In the genomic region with DNA sequence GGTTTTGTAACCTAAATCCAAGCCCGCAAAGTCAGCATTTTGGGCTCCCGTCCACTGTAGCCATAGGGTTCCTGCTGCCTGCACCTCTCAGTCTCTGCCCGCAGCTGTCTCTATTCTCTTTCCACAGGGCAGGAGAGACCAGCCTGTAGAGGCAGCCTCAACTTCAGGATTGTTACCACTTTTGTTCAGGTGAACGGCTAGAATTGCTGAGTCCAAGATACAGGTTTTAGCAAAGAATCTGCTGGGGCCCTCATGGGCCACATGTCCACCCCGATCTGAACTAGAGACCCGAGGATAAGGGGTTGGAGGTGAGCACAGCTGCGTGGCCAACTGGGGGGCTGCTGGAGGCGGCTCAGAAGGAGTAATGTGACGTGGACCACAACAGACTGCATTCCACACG, we compare ENCODE assay signal across 20 cellular contexts.
DNase-seq lines count a peak whose midpoint lies in the region; ATAC-seq, FAIRE-seq and TF ChIP-seq lines count a peak whose summit lies in the region.
"Had no signal": no experiment of that assay in that cellular context is flagged by ENCODE, and none has a peak within 500 bp of the region (broad histone marks: within the 10 kb centered on the region; RNA-seq: fewer than 3 reads in every experiment).

No MANE protein-coding gene starts in this region.

- POLR2A ChIA-PET in HepG2 (lab: Yijun Ruan, JAX) (no interaction called here), IMR-90 (lab: Charles Lee; ENCODE audit: unreplicated experiment) (no interaction called here)

- TF ChIP-seq POLR2A in HepG2 (IDR thresholded peaks at IDR 0.05; ENCODE audit: insufficient read depth in 1 of 2, low read depth in 2 of 2, low read length in 2 of 2) = no peak
- no peak for TF ChIP-seq POLR2A in right lobe of liver (IDR thresholded peaks at IDR 0.05)
- TF ChIP-seq POLR2A in IMR-90 (IDR thresholded peaks at IDR 0.05; ENCODE audit: low read depth, low read length) = no peak
- no peak for TF ChIP-seq POLR2A in erythroblast (IDR thresholded peaks at IDR 0.05; ENCODE audit: low read length)

- no peak for FAIRE-seq in HepG2 (lab: Jason Lieb, UNC)
- FAIRE-seq: G401.6, GM12892 had no signal

- dilution Hi-C loops in IMR-90 (cut with HindIII; ENCODE audit: low sequenced_read_pairs, unreplicated experiment) = no loop called here

- H3K9me3 Mint-ChIP-seq in HFFc6 = peaks cover 30% of the 10 kb centered on the region

- no peaks in the 10 kb centered on the region; the same call in 1 of the 2 replicates for H3K36me3 Mint-ChIP-seq in HFFc6 (ENCODE audit: low read depth)
- H3K36me3 Mint-ChIP-seq: CD4-positive, alpha-beta memory T cell had no signal

- CTCF ChIA-PET in HepG2 (lab: Yijun Ruan, JAX; ENCODE audit: low intra/inter-chr PET ratio, low total read pairs) (no interaction called here), IMR-90 (lab: Yijun Ruan, JAX) (interaction anchor here (0.7 kb wide), 1 partner anchor 19 kb away, joined by 8 read pairs; no protein-coding TSS in a partner anchor)

- H3K79me1 ChIP-seq in IMR-90 (ENCODE audit: low read depth in 1 of 2, low read length in 2 of 2) (peaks cover 0 to 3% of the 10 kb centered on the region in 2 experiments; a peak in 1 of 4 replicates), trophoblast cell (ENCODE audit: low read length) (no peaks in the 10 kb centered on the region)

- TF ChIP-seq RAD21 in HepG2 (CRISPR knock-in tag; IDR thresholded peaks at IDR 0.05) (no peak), IMR-90 (IDR thresholded peaks at IDR 0.05; ENCODE audit: low read length) (no peak)

- no peak overlapping the region for H3K18ac ChIP-seq in IMR-90 (ENCODE audit: low read depth, low read length)
- H3K18ac ChIP-seq in trophoblast cell (ENCODE audit: low read length) = no peak overlapping the region

- ATAC-seq in HepG2 (0 out of 3 replicates have a peak, but pooled peaks have one; percentile 26), right lobe of liver (no peak), IMR-90 (ENCODE audit: low read depth) (no peak)

- H3K4me1 ChIP-seq in HepG2 (ENCODE audit: insufficient read depth, low read length) = no peaks in the 10 kb centered on the region
- no peaks in the 10 kb centered on the region for H3K4me1 ChIP-seq in right lobe of liver
- H3K4me1 ChIP-seq in IMR-90 (ENCODE audit: control insufficient read depth, insufficient read depth, low read length) = no peaks in the 10 kb centered on the region
- H3K4me1 ChIP-seq in trophoblast cell (ENCODE audit: control insufficient read depth in 1 of 2, insufficient read depth in 2 of 2, low read length in 2 of 2) = peaks cover 0 to 4% of the 10 kb centered on the region in 2 experiments

- H3K23ac ChIP-seq in IMR-90 (ENCODE audit: low read depth, low read length) (no peak overlapping the region), trophoblast cell (ENCODE audit: low read length) (no peak overlapping the region)

- peaks cover 2% of the 10 kb centered on the region; the same call in 1 of the 2 replicates for H3K9me1 ChIP-seq in IMR-90 (ENCODE audit: insufficient read depth, low read length)

- peaks cover 0 to 2% of the 10 kb centered on the region in 2 experiments; a peak in 1 of 5 replicates for H3K27me3 ChIP-seq in HepG2 (ENCODE audit: control insufficient read depth in 1 of 2, insufficient read depth in 2 of 2, low read length in 2 of 2)
- no peaks in the 10 kb centered on the region for H3K27me3 ChIP-seq in right lobe of liver
- H3K27me3 ChIP-seq in IMR-90 (ENCODE audit: control insufficient read depth, insufficient read depth, low read length) = no peaks in the 10 kb centered on the region
- no peaks in the 10 kb centered on the region for H3K27me3 ChIP-seq in trophoblast cell (ENCODE audit: insufficient read depth, low read length)

- H4K20me1 ChIP-seq in HepG2 (ENCODE audit: insufficient read depth, low read length) = no peaks in the 10 kb centered on the region
- peaks cover 4% of the 10 kb centered on the region; the same call in 1 of the 2 replicates for H4K20me1 ChIP-seq in IMR-90 (ENCODE audit: insufficient read depth, low read length)

- H2BK120ac ChIP-seq in IMR-90 (ENCODE audit: low read depth, low read length) = no peak overlapping the region
- H2BK120ac ChIP-seq in trophoblast cell (ENCODE audit: insufficient read depth, low read length, poor library complexity) = no peak overlapping the region

- H4K8ac ChIP-seq in IMR-90 (ENCODE audit: low read depth in 2 of 2, low read length in 2 of 2) (no peak overlapping the region), trophoblast cell (ENCODE audit: low read depth, low read length) (no peak overlapping the region)

- H3K27ac ChIP-seq in HepG2 (ENCODE audit: extremely low read length, insufficient read depth, low read length) = no peak overlapping the region
- no peak overlapping the region for H3K27ac ChIP-seq in right lobe of liver
- no peak overlapping the region for H3K27ac ChIP-seq in IMR-90 (ENCODE audit: insufficient read depth, low read length)
- H3K27ac ChIP-seq in trophoblast cell (ENCODE audit: low read depth, low read length) = no peak overlapping the region

- no peak overlapping the region for H3K56ac ChIP-seq in IMR-90 (ENCODE audit: extremely low read depth, insufficient read depth, low read length)

- no peaks in the 10 kb centered on the region for H3K36me3 ChIP-seq in HepG2 (replicated peaks in 1 of 2; ENCODE audit: control insufficient read depth in 1 of 2, insufficient read depth in 2 of 2, low read length in 2 of 2)
- H3K36me3 ChIP-seq in right lobe of liver = no peaks in the 10 kb centered on the region
- H3K36me3 ChIP-seq in IMR-90 (ENCODE audit: control insufficient read depth, insufficient read depth, low read length) = peaks cover 7% of the 10 kb centered on the region; the same call in 1 of the 2 replicates
- peaks cover 7 to 10% of the 10 kb centered on the region in 2 experiments for H3K36me3 ChIP-seq in trophoblast cell (ENCODE audit: control insufficient read depth in 1 of 2, insufficient read depth in 2 of 2, low read length in 2 of 2)

- in situ Hi-C loops in HepG2 (cut with HindIII; ENCODE audit: extremely low pct_ligation_motif_present, low pct_unique_long_range_greater_than_20kb) (no loop called here), IMR-90 (cut with MboI; ENCODE audit: low sequenced_read_pairs) (loop anchor here (25.0 kb wide), 1 partner anchor 665 kb away; no protein-coding TSS in a partner anchor)

- no peak for TF ChIP-seq EP300 in HepG2 (IDR thresholded peaks at IDR 0.05; ENCODE audit: low read depth in 2 of 2, low read length in 2 of 2)
- no peak for TF ChIP-seq EP300 in HepG2 (CRISPR knock-in tag; IDR thresholded peaks at IDR 0.05; ENCODE audit: borderline replicate concordance)

- no peak overlapping the region for H3K4me3 Mint-ChIP-seq in HFFc6
- H3K4me3 Mint-ChIP-seq: CD4-positive, alpha-beta memory T cell had no signal

- no peak overlapping the region for H4K5ac ChIP-seq in IMR-90 (ENCODE audit: low read depth, low read length)

- no peaks in the 10 kb centered on the region for H3K79me2 ChIP-seq in HepG2 (ENCODE audit: insufficient read depth, low read length)
- no peaks in the 10 kb centered on the region for H3K79me2 ChIP-seq in trophoblast cell (ENCODE audit: control insufficient read depth, insufficient read depth, low read length, poor library complexity)

- DNase-seq in HepG2 (ENCODE audit: low spot score) = no peak
- no peak for DNase-seq in right lobe of liver
- no peak for DNase-seq in IMR-90
- peak; percentile 17 for DNase-seq in cerebellum (ENCODE audit: low spot score)
- peak; percentile 56 to 80 for DNase-seq in trophoblast cell
- DNase-seq in erythroblast (lab: John Stamatoyannopoulos, UW) = no peak
- no peak for DNase-seq in RPMI8226
- no peak for DNase-seq in HFFc6
- DNase-seq: 8988T; C1 segment of cervical spinal cord; Calu3; CD4-positive, alpha-beta memory T cell; COR-L47; DMS53; DMS79 treated with DMSO at 0.1 percent for 48 hours; GOT3; H7; HCEC 1CT had no signal

- no peak overlapping the region for H4K12ac ChIP-seq in trophoblast cell (ENCODE audit: low read depth, low read length)

- H2BK5ac ChIP-seq in IMR-90 (ENCODE audit: low read depth, low read length, poor library complexity, severe bottlenecking) (no peak overlapping the region), trophoblast cell (ENCODE audit: low read depth, low read length, poor library complexity) (no peak overlapping the region)

- H2BK12ac ChIP-seq in trophoblast cell (ENCODE audit: low read length) = no peak overlapping the region

- H2AK5ac ChIP-seq in IMR-90 (ENCODE audit: low read depth, low read length) = no peak overlapping the region
- H2AK5ac ChIP-seq in trophoblast cell (ENCODE audit: low read length) = no peak overlapping the region

- no peak overlapping the region; the same call in 1 of the 2 replicates for H3K4ac ChIP-seq in IMR-90 (ENCODE audit: low read depth, low read length)
- H3K4ac ChIP-seq in trophoblast cell (ENCODE audit: low read depth, low read length) = no peak overlapping the region

- intact Hi-C loops in HepG2 (cut with micrococcal nuclease; ENCODE audit: unreplicated experiment) (no loop called here), right lobe of liver (cut with DNase I) (no loop called here), IMR-90 (cut with micrococcal nuclease) (no loop called here)

- H4K91ac ChIP-seq in IMR-90 (ENCODE audit: insufficient read depth, low read depth, low read length) (no peak overlapping the region), trophoblast cell (ENCODE audit: low read depth, low read length) (no peak overlapping the region)

- no peak overlapping the region for H3K4me3 ChIP-seq in HepG2 (replicated peaks in 1 of 3; ENCODE audit: insufficient read depth in 1 of 3, low read depth in 2 of 3, low read length in 3 of 3)
- H3K4me3 ChIP-seq in right lobe of liver = no peak overlapping the region
- H3K4me3 ChIP-seq in IMR-90 (ENCODE audit: insufficient read depth, low read depth, low read length) = no peak overlapping the region
- no peak overlapping the region for H3K4me3 ChIP-seq in trophoblast cell (ENCODE audit: low read depth, low read length)

- H3K14ac ChIP-seq in IMR-90 (replicated peaks; ENCODE audit: low read depth, low read length) = no peak overlapping the region
- no peak overlapping the region for H3K14ac ChIP-seq in trophoblast cell (ENCODE audit: low read length)

- no peak overlapping the region for H3K9ac ChIP-seq in HepG2 (ENCODE audit: insufficient read depth, low read depth, low read length)
- H3K9ac ChIP-seq in IMR-90 (ENCODE audit: low read depth, low read length) = no peak overlapping the region
- no peak overlapping the region for H3K9ac ChIP-seq in trophoblast cell (ENCODE audit: low read length)

- no peaks in the 10 kb centered on the region for H3K27me3 Mint-ChIP-seq in HFFc6 (ENCODE audit: insufficient read depth)
- H3K27me3 Mint-ChIP-seq: CD4-positive, alpha-beta memory T cell had no signal

- H2AFZ ChIP-seq in HepG2 (ENCODE audit: low read length) (no peak overlapping the region), IMR-90 (replicated peaks; ENCODE audit: low read length, poor library complexity) (no peak overlapping the region), trophoblast cell (ENCODE audit: insufficient read depth, low read length, poor library complexity) (no peak overlapping the region)

- no TSS peak for BruUV-seq in HepG2 (replicated peaks; lab: Mats Ljungman, UMichigan)
- no TSS peak for BruUV-seq in IMR-90 (replicated peaks; lab: Mats Ljungman, UMichigan)

- H2AK9ac ChIP-seq in IMR-90 (replicated peaks; ENCODE audit: low read depth, low read length, poor library complexity) = no peak overlapping the region

- H2BK15ac ChIP-seq in IMR-90 (ENCODE audit: low read depth, low read length) = no peak overlapping the region

- H3K9me3 ChIP-seq in HepG2 (ENCODE audit: low read length) (peaks cover 12% of the 10 kb centered on the region), right lobe of liver (no peaks in the 10 kb centered on the region), IMR-90 (ENCODE audit: control insufficient read depth, insufficient read depth, low read length) (peaks cover 2% of the 10 kb centered on the region; the same call in 1 of the 2 replicates), trophoblast cell (ENCODE audit: insufficient read depth, low read depth, low read length) (peaks cover 8% of the 10 kb centered on the region)

- no peaks in the 10 kb centered on the region for H3K4me1 Mint-ChIP-seq in HFFc6 (ENCODE audit: low read depth)
- H3K4me1 Mint-ChIP-seq: CD4-positive, alpha-beta memory T cell had no signal

- WGBS in HepG2 (ENCODE audit: low lambda C conversion rate) = 16% methylated on average over 10 of the region's 10 CpGs
- 65% methylated on average over 9 of the region's 10 CpGs for WGBS in right lobe of liver (ENCODE audit: insufficient coverage, low coverage, low lambda C conversion rate, missing lambda C conversion rate)
- WGBS in IMR-90 (ENCODE audit: extremely low coverage in 2 of 2, insufficient read length in 1 of 2), 2 experiments = 80% methylated on average over 1 of the region's 10 CpGs; no CpG with 5 or more reads in 1 of the 2 experiments
- WGBS in trophoblast cell (ENCODE audit: extremely low coverage, insufficient coverage, insufficient read length) = no CpG with 5 or more reads among the region's 10 CpGs

- no peak overlapping the region for H3K27ac Mint-ChIP-seq in HFFc6
- H3K27ac Mint-ChIP-seq: CD4-positive, alpha-beta memory T cell had no signal

- TF ChIP-seq CTCF in HepG2 (CRISPR knock-in tag; IDR thresholded peaks at IDR 0.05) = no peak
- TF ChIP-seq CTCF in right lobe of liver (IDR thresholded peaks at IDR 0.05) = no peak
- no peak for TF ChIP-seq CTCF in IMR-90 (conservative IDR thresholded peaks at IDR 0.05; ENCODE audit: low read depth, low read length)
- no peak for TF ChIP-seq CTCF in HFFc6 (IDR thresholded peaks at IDR 0.05)

- no peak overlapping the region for H2BK20ac ChIP-seq in IMR-90 (ENCODE audit: low read depth, low read length)

- H3K4me2 ChIP-seq in HepG2 (ENCODE audit: low read depth, low read length) (no peak overlapping the region), IMR-90 (ENCODE audit: low read depth, low read length) (no peak overlapping the region), trophoblast cell (ENCODE audit: low read length) (no peak overlapping the region)

Comparison
In these comparisons a context has a peak if more than half of its experiments do, and no peak if none do; other contexts are left out.
1. DNase-seq: peak in cerebellum (single experiment) and trophoblast cell (2 of 2); none in HepG2 (single experiment), right lobe of liver (0 of 3), IMR-90 (single experiment), erythroblast (0 of 2), RPMI8226 (single experiment) and HFFc6 (single experiment).